1 cellular context compared by ENCODE assay signal in genomic region chr9:134570151-134570621, GRCh38.
TF ChIP-seq lines count a peak whose summit lies in the region.

No MANE protein-coding gene starts in this region.

TF ChIP-seq in GM12878, 131 proteins besides CTCF, POLR2A, EP300 and RAD21 (continued from another document):
- TF ChIP-seq ZBTB11 (CRISPR knock-in tag; IDR thresholded peaks at IDR 0.05) (no peak), RBBP5 (conservative IDR thresholded peaks at IDR 0.05) (no peak), ZNF384 (IDR thresholded peaks at IDR 0.05; ENCODE audit: borderline replicate concordance, low read depth, low read length) (no peak), PAX5 (IDR thresholded peaks at IDR 0.05; ENCODE audit: borderline replicate concordance, low read depth, low read length) (no peak), BHLHE40 (IDR thresholded peaks at IDR 0.05; ENCODE audit: borderline replicate concordance in 1 of 2, low read depth in 2 of 2, low read length in 1 of 2) (no peak)
